1 cellular context compared by ENCODE assay signal in genomic region chr7:100148559-100149328, GRCh38.
TF ChIP-seq lines count a peak whose summit lies in the region.

Gene LAMTOR4 (plus strand): TSS chr7:100148918. CDS start chr7:100148973, 55 bp downstream.

TF ChIP-seq in SK-N-SH, 30 proteins besides CTCF, POLR2A, EP300 and RAD21 (continued from another document):
- no peak for TF ChIP-seq GATA2 (CRISPR knock-in tag; IDR thresholded peaks at IDR 0.05)
- TF ChIP-seq YY1 (IDR thresholded peaks at IDR 0.05; ENCODE audit: low read depth): peak; percentile 54
- no peak for TF ChIP-seq FOXM1 (IDR thresholded peaks at IDR 0.05; ENCODE audit: low read depth)
- no peak for TF ChIP-seq TEAD4 (IDR thresholded peaks at IDR 0.05; ENCODE audit: borderline replicate concordance, insufficient read depth)
- peak; percentile 93 for TF ChIP-seq MXI1 (IDR thresholded peaks at IDR 0.05; ENCODE audit: low read depth, low read length)
- peak; percentile 78 for TF ChIP-seq ELF1 (IDR thresholded peaks at IDR 0.05)
- TF ChIP-seq FOSL2 (IDR thresholded peaks at IDR 0.05; ENCODE audit: borderline replicate concordance, low read depth): no peak
- TF ChIP-seq USF1 (IDR thresholded peaks at IDR 0.05; ENCODE audit: borderline replicate concordance, low read depth): peak; percentile 96
- TF ChIP-seq TCF12 (IDR thresholded peaks at IDR 0.05): no peak
- peak; percentile 99 for TF ChIP-seq PBX3 (IDR thresholded peaks at IDR 0.05)
- TF ChIP-seq IRF3 (IDR thresholded peaks at IDR 0.05; ENCODE audit: low read depth, low read length): no peak
- 0 out of 2 replicates have a peak, but pooled peaks have one; percentile 21 for TF ChIP-seq RCOR1 (IDR thresholded peaks at IDR 0.05; ENCODE audit: low read length)
